Comparison of ENCODE assay signal across 12 cellular contexts in genomic region chr13:96710166-96710866, GRCh38.
"Had no signal": no experiment of that assay in that cellular context is flagged by ENCODE, and none has a peak within 500 bp of the region (broad histone marks: within the 10 kb centered on the region; RNA-seq: fewer than 3 reads in every experiment).

No MANE protein-coding gene starts in this region.

- H3K36me3 ChIP-seq: left ventricle myocardium inferior, thyroid gland, uterus had no signal

- FAIRE-seq: keratinocyte had no signal

- H3K4me3 ChIP-seq: body of pancreas, left ventricle myocardium inferior, thyroid gland, uterus had no signal

- H3K9me3 ChIP-seq: body of pancreas, left ventricle myocardium inferior, thyroid gland, uterus had no signal

- H3K27me3 ChIP-seq: body of pancreas, thyroid gland, uterus had no signal

- H3K9me3 Mint-ChIP-seq: nephron progenitor cell had no signal

- H3K27ac Mint-ChIP-seq: activated CD4-positive, alpha-beta memory T cell treated with anti-CD3 and anti-CD28 coated beads, Interleukin-2, amount 10 ng/mL, durations not matched to agents 7 days and 5 days; activated T-cell treated with anti-CD3 and anti-CD28 coated beads, Interleukin-2, amount 50 U/mL, for 72 hours; dendritic cell treated with granulocyte-macrophage colony-stimulating factor and Interleukin-4, amounts not matched to agents 40 ng/mL and 50 ng/mL, for 4 days; nephron progenitor cell had no signal

- H3K27ac ChIP-seq: body of pancreas, left ventricle myocardium inferior, thyroid gland, uterus had no signal

- H3K4me3 Mint-ChIP-seq: activated CD4-positive, alpha-beta memory T cell treated with anti-CD3 and anti-CD28 coated beads, Interleukin-2, amount 10 ng/mL, durations not matched to agents 7 days and 5 days; activated T-cell treated with anti-CD3 and anti-CD28 coated beads, Interleukin-2, amount 50 U/mL, for 72 hours; central memory CD8-positive, alpha-beta T cell; dendritic cell treated with granulocyte-macrophage colony-stimulating factor and Interleukin-4, amounts not matched to agents 40 ng/mL and 50 ng/mL, for 4 days; nephron progenitor cell had no signal

- ATAC-seq: activated T-cell treated with anti-CD3 and anti-CD28 coated beads, Interleukin-2, amount 50 U/mL, for 72 hours; body of pancreas had no signal

- H3K4me1 ChIP-seq: body of pancreas, left ventricle myocardium inferior, thyroid gland, uterus had no signal

- H3K4me1 Mint-ChIP-seq: activated CD4-positive, alpha-beta memory T cell treated with anti-CD3 and anti-CD28 coated beads, Interleukin-2, amount 10 ng/mL, durations not matched to agents 7 days and 5 days; central memory CD8-positive, alpha-beta T cell; nephron progenitor cell had no signal

- DNase-seq: activated CD4-positive, alpha-beta memory T cell treated with anti-CD3 and anti-CD28 coated beads, Interleukin-2, amount 10 ng/mL, durations not matched to agents 7 days and 5 days; activated naive CD4-positive, alpha-beta T cell treated with Interleukin-2 at 50 U/mL for 16 hours; activated T-cell treated with anti-CD3 and anti-CD28 coated beads, Interleukin-2, amount 50 U/mL, for 72 hours; body of pancreas; left ventricle myocardium inferior; mesenchymal stem cell; nephron progenitor cell; thyroid gland; uterus had no signal

- H3K27me3 Mint-ChIP-seq: activated CD4-positive, alpha-beta memory T cell treated with anti-CD3 and anti-CD28 coated beads, Interleukin-2, amount 10 ng/mL, durations not matched to agents 7 days and 5 days; central memory CD8-positive, alpha-beta T cell; dendritic cell treated with granulocyte-macrophage colony-stimulating factor and Interleukin-4, amounts not matched to agents 40 ng/mL and 50 ng/mL, for 4 days had no signal
